24 cellular contexts compared by ENCODE assay signal in genomic region chr9:112548836-112549235, GRCh38.
"Had no signal": no experiment of that assay in that cellular context is flagged by ENCODE, and none has a peak within 500 bp of the region (broad histone marks: within the 10 kb centered on the region; RNA-seq: fewer than 3 reads in every experiment).

No MANE protein-coding gene starts in this region.

- H3K4me3 ChIP-seq: esophagus squamous epithelium, lower lobe of right lung, transverse colon, uterus had no signal

- H3K9me3 Mint-ChIP-seq: activated CD4-positive, alpha-beta memory T cell treated with anti-CD3 and anti-CD28 coated beads for 36 hours; activated T-helper 1 cell treated with anti-CD3 and anti-CD28 coated beads, Interleukin-12 subunit alpha, Interleukin-12 subunit beta, Interleukin-2, Interleukin-4 antibody, amounts not matched to agents 30 ng/mL and 10 ng/mL and 1 ng/mL, durations not matched to agents 14 hours and 24 hours and 36 hours; central memory CD8-positive, alpha-beta T cell; T-helper 2 cell treated with Interferon-gamma antibody and Interleukin-4, amounts not matched to agents 5 μg/mL and 100 μg/mL, for 36 hours had no signal

- ATAC-seq: activated CD4-positive, alpha-beta T cell treated with anti-CD3 and anti-CD28 coated beads for 36 hours; foreskin keratinocyte; lower lobe of right lung; natural killer cell treated with Interleukin-12 subunit alpha and Interleukin-12 subunit beta and Interleukin-15 and Interleukin-18, amount 100 ng/mL, for 72 hours; WTC11 had no signal

- H3K4me1 ChIP-seq: transverse colon had no signal

- H3K27me3 ChIP-seq: esophagus squamous epithelium, foreskin keratinocyte, transverse colon, uterus had no signal

- H3K36me3 ChIP-seq: esophagus squamous epithelium, lower lobe of right lung, transverse colon, uterus had no signal

- H3K27ac Mint-ChIP-seq: activated CD4-positive, alpha-beta memory T cell treated with anti-CD3 and anti-CD28 coated beads for 36 hours; activated CD4-positive, alpha-beta T cell treated with anti-CD3 and anti-CD28 coated beads for 36 hours; activated T-helper 1 cell treated with anti-CD3 and anti-CD28 coated beads, Interleukin-12 subunit alpha, Interleukin-12 subunit beta, Interleukin-2, Interleukin-4 antibody, amounts not matched to agents 30 ng/mL and 10 ng/mL and 1 ng/mL, durations not matched to agents 14 hours and 24 hours and 36 hours; natural killer cell treated with Interleukin-12 subunit alpha and Interleukin-12 subunit beta and Interleukin-15 and Interleukin-18, amount 100 ng/mL, for 72 hours; T-helper 2 cell treated with Interferon-gamma antibody and Interleukin-4, amounts not matched to agents 5 μg/mL and 100 μg/mL, for 36 hours had no signal

- H3K27me3 Mint-ChIP-seq: activated CD4-positive, alpha-beta memory T cell treated with anti-CD3 and anti-CD28 coated beads for 36 hours; activated CD4-positive, alpha-beta T cell treated with anti-CD3 and anti-CD28 coated beads for 36 hours; activated naive CD8-positive, alpha-beta T cell; central memory CD8-positive, alpha-beta T cell; natural killer cell treated with Interleukin-12 subunit alpha and Interleukin-12 subunit beta and Interleukin-15 and Interleukin-18, amount 100 ng/mL, for 72 hours had no signal

- DNase-seq: activated CD4-positive, alpha-beta memory T cell treated with anti-CD3 and anti-CD28 coated beads for 36 hours; activated CD4-positive, alpha-beta T cell treated with anti-CD3 and anti-CD28 coated beads for 36 hours; activated T-cell treated with anti-CD3 and anti-CD28 coated beads for 4 hours; dermis blood vessel endothelial cell; effector memory CD4-positive, alpha-beta T cell; esophagus squamous epithelium; foreskin keratinocyte; hippocampal formation; lower lobe of right lung; nucleus accumbens; posterior cingulate gyrus; retina; stimulated activated CD4-positive, alpha-beta T cell treated with anti-CD3 and anti-CD28 coated beads, Interleukin-1b, Interleukin-23, amount 100 ng/mL, for 48 hours; stimulated activated CD8-positive, alpha-beta memory T cell treated with anti-CD3 and anti-CD28 coated beads, Interleukin-4, amount 100 ng/mL, for 48 hours; stimulated activated naive CD4-positive, alpha-beta T cell treated with Interleukin-2 at 50 U/mL for 16 hours; substantia nigra; transverse colon; uterus had no signal

- H3K4me3 Mint-ChIP-seq: activated CD4-positive, alpha-beta memory T cell treated with anti-CD3 and anti-CD28 coated beads for 36 hours; activated CD4-positive, alpha-beta T cell treated with anti-CD3 and anti-CD28 coated beads for 36 hours; activated naive CD8-positive, alpha-beta T cell; activated T-helper 1 cell treated with anti-CD3 and anti-CD28 coated beads, Interleukin-12 subunit alpha, Interleukin-12 subunit beta, Interleukin-2, Interleukin-4 antibody, amounts not matched to agents 30 ng/mL and 10 ng/mL and 1 ng/mL, durations not matched to agents 14 hours and 24 hours and 36 hours; central memory CD8-positive, alpha-beta T cell; natural killer cell treated with Interleukin-12 subunit alpha and Interleukin-12 subunit beta and Interleukin-15 and Interleukin-18, amount 100 ng/mL, for 72 hours; T-helper 2 cell treated with Interferon-gamma antibody and Interleukin-4, amounts not matched to agents 5 μg/mL and 100 μg/mL, for 36 hours had no signal

- H3K9me3 ChIP-seq: esophagus squamous epithelium, lower lobe of right lung, transverse colon, uterus had no signal

- H3K36me3 Mint-ChIP-seq: activated CD4-positive, alpha-beta memory T cell treated with anti-CD3 and anti-CD28 coated beads for 36 hours had no signal

- H3K27ac ChIP-seq: esophagus squamous epithelium, foreskin keratinocyte, lower lobe of right lung, transverse colon, uterus had no signal
